Comparison of ENCODE assay signal across 8 cellular contexts in the genomic region with DNA sequence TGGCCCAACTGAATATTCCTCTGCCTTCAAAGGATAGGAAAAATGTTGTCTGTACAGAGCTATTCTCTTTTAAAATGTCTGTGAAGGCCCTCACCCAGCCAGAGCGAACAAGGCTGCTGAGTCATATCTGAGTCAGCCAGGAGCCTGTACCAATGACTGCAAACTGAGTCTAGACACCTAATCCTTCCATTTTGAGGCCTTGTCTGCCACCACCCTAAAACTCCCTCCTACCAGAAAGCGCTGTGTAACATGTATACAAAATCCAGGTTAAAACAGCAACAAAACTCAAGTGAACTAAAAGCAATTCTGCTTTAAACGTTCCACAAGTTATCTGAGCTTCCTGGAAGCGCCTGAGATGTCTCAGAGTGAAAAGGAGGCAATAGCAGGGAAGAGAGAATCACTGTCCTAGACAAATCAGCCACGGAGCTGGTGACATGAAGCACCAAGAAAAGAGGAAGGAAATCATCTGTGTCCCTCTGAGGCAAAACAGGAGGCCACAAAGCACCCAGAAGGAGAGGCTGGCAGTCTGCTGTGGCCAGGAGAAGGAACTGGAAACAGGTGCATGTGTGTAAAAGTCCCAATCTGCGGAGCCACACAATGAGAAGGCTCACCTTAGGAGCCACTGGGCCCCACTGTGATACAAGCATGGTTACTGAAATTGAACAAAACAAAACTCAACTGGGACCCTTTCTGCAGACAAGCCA. TPM values are rescaled to one million over a fixed set of nuclear protein-coding genes. Genes with fewer than 3 reads are reported as not detected.
DNase-seq lines count a peak whose midpoint lies in the region; ATAC-seq and TF ChIP-seq lines count a peak whose summit lies in the region.

No MANE protein-coding gene starts in this region.

- intact Hi-C loops in CD4-positive, alpha-beta memory T cell (cut with micrococcal nuclease) = no loop called here

- POLR2A ChIA-PET in AG04449 (lab: Yijun Ruan, JAX) = interaction anchor here (1.2 kb wide), 1 partner anchor 341 kb away, joined by 5 read pairs; a partner anchor contains a TSS
- POLR2A ChIA-PET in CD4-positive, alpha-beta memory T cell (lab: Charles Lee; ENCODE audit: partially characterized antibody) = interaction anchor here (1.2 kb wide), 1 partner anchor 341 kb away, joined by 3 read pairs; no protein-coding TSS in a partner anchor

- no peak overlapping the region for H2AFZ ChIP-seq in fibroblast of lung (ENCODE audit: low read length)

- H3K9me3 Mint-ChIP-seq in T-helper 1 cell treated with Interleukin-12 subunit alpha and Interleukin-12 subunit beta and Interleukin-4 antibody, amounts not matched to agents 30 μg/mL and 1 μg/mL, for 36 hours = no peaks in the 10 kb centered on the region
- peaks cover 0 to 2% (median 0%) of the 10 kb centered on the region in 8 donors for H3K9me3 Mint-ChIP-seq in CD4-positive, alpha-beta memory T cell

- peaks cover 18% of the 10 kb centered on the region for H3K4me1 Mint-ChIP-seq in T-helper 1 cell treated with Interleukin-12 subunit alpha and Interleukin-12 subunit beta and Interleukin-4 antibody, amounts not matched to agents 30 μg/mL and 1 μg/mL, for 36 hours (ENCODE audit: low read depth)
- H3K4me1 Mint-ChIP-seq in CD4-positive, alpha-beta memory T cell = peaks cover 7 to 21% (median 12%) of the 10 kb centered on the region in 4 donors

- H3K27me3 Mint-ChIP-seq in T-helper 1 cell treated with Interleukin-12 subunit alpha and Interleukin-12 subunit beta and Interleukin-4 antibody, amounts not matched to agents 30 μg/mL and 1 μg/mL, for 36 hours (ENCODE audit: low read depth) = peaks cover 2% of the 10 kb centered on the region
- H3K27me3 Mint-ChIP-seq in CD4-positive, alpha-beta memory T cell = no peaks in the 10 kb centered on the region

- H3K4me3 ChIP-seq in AG04449 (ENCODE audit: low read depth, low read length) (no peak overlapping the region), fibroblast of lung (replicated peaks in 1 of 4; ENCODE audit: control extremely low read depth in 1 of 4, insufficient read depth in 1 of 4, low read depth in 3 of 4, low read length in 4 of 4) (no peak overlapping the region)
- H3K4me3 ChIP-seq in CD4-positive, alpha-beta memory T cell (ENCODE audit: low read length in 2 of 2) = no peak overlapping the region

- no peak for TF ChIP-seq CTCF in AG04449 (IDR thresholded peaks at IDR 0.05; ENCODE audit: insufficient read depth, low read length, missing control alignments)
- no peak for TF ChIP-seq CTCF in fibroblast of lung (conservative IDR thresholded peaks at IDR 0.05 in 1 of 2, IDR thresholded peaks at IDR 0.05 in 1 of 2; ENCODE audit: low read depth in 1 of 2, low read length in 2 of 2)

- peaks cover 6% of the 10 kb centered on the region for H3K36me3 Mint-ChIP-seq in T-helper 1 cell treated with Interleukin-12 subunit alpha and Interleukin-12 subunit beta and Interleukin-4 antibody, amounts not matched to agents 30 μg/mL and 1 μg/mL, for 36 hours (ENCODE audit: low read depth)
- H3K36me3 Mint-ChIP-seq in CD4-positive, alpha-beta memory T cell = peaks cover 47 to 52% of the 10 kb centered on the region in 2 donors

- H3K27ac ChIP-seq in fibroblast of lung (ENCODE audit: insufficient read depth, low read length) = no peak overlapping the region
- H3K27ac ChIP-seq in CD4-positive, alpha-beta memory T cell (ENCODE audit: low read depth, low read length) = no peak overlapping the region

- H3K4me2 ChIP-seq in fibroblast of lung (ENCODE audit: extremely low read depth, insufficient read depth, low read length) = no peak overlapping the region

- ATAC-seq in GM19043 (IDR thresholded peaks at IDR 0.05; ENCODE audit: low read depth, unreplicated experiment) (peak; percentile 69), HG03342 (IDR thresholded peaks at IDR 0.05; ENCODE audit: unreplicated experiment) (peak; percentile 69)

- no peak overlapping the region for H3K4me3 Mint-ChIP-seq in T-helper 1 cell treated with Interleukin-12 subunit alpha and Interleukin-12 subunit beta and Interleukin-4 antibody, amounts not matched to agents 30 μg/mL and 1 μg/mL, for 36 hours
- no peak overlapping the region for H3K4me3 Mint-ChIP-seq in CD4-positive, alpha-beta memory T cell

- peak overlapping the region; percentile 69 for H3K27ac Mint-ChIP-seq in T-helper 1 cell treated with Interleukin-12 subunit alpha and Interleukin-12 subunit beta and Interleukin-4 antibody, amounts not matched to agents 30 μg/mL and 1 μg/mL, for 36 hours
- H3K27ac Mint-ChIP-seq in CD4-positive, alpha-beta memory T cell = peak overlapping the region in 3 of 7 donors; percentile 18 to 70 (median 27)

- H3K36me3 ChIP-seq in fibroblast of lung (ENCODE audit: control insufficient read depth, insufficient read depth, low read length) = no peaks in the 10 kb centered on the region
- H3K36me3 ChIP-seq in CD4-positive, alpha-beta memory T cell (ENCODE audit: insufficient read depth, low read length) = peaks cover 7% of the 10 kb centered on the region

- no peaks in the 10 kb centered on the region for H4K20me1 ChIP-seq in fibroblast of lung (ENCODE audit: control insufficient read depth, extremely low read depth, insufficient read depth, low read length)

- CTCF ChIA-PET in AG04449 (lab: Yijun Ruan, JAX) = interaction anchor here (1.0 to 10.4 kb wide), 4 partner anchors 20 to 361 kb away, joined by 3 to 96 read pairs (median 4); no protein-coding TSS in a partner anchor
- CTCF ChIA-PET in CD4-positive, alpha-beta memory T cell (lab: Charles Lee; ENCODE audit: partially characterized antibody) = interaction anchor here (1.2 to 5.7 kb wide), 4 partner anchors 349 to 669 kb away, joined by 3 to 59 read pairs (median 4); no protein-coding TSS in a partner anchor

- H3K9me3 ChIP-seq in fibroblast of lung (ENCODE audit: control insufficient read depth, insufficient read depth, low read depth, low read length) = no peaks in the 10 kb centered on the region
- no peaks in the 10 kb centered on the region for H3K9me3 ChIP-seq in CD4-positive, alpha-beta memory T cell (ENCODE audit: control insufficient read depth in 1 of 2, low read length in 2 of 2)

- no peak overlapping the region for H3K9ac ChIP-seq in fibroblast of lung (ENCODE audit: insufficient read depth, low read length)

- DNase-seq in AG04449 (ENCODE audit: low read depth, low spot score) (peak; percentile 46), fibroblast of lung (ENCODE audit: low read depth in 2 of 2) (peak; percentile 79 to 91), OCI-M2 (lab: John Stamatoyannopoulos, UW; ENCODE audit: unreplicated experiment) (no peak)
- DNase-seq in stimulated activated CD4-positive, alpha-beta T cell treated with anti-CD3 and anti-CD28 coated beads, Interleukin-15, amount 100 ng/mL, for 48 hours (ENCODE audit: low read depth in 2 of 2) = peak; percentile 47 to 67
- no peak for DNase-seq in CD4-positive, alpha-beta memory T cell

- H3K4me1 ChIP-seq in fibroblast of lung (ENCODE audit: control insufficient read depth, extremely low read depth, insufficient read depth, low read length) = peaks cover 4% of the 10 kb centered on the region
- H3K4me1 ChIP-seq in CD4-positive, alpha-beta memory T cell (ENCODE audit: insufficient read depth, low read length) = no peaks in the 10 kb centered on the region

- no peaks in the 10 kb centered on the region for H3K79me2 ChIP-seq in fibroblast of lung (ENCODE audit: control insufficient read depth, insufficient read depth, low read length)

- no peaks in the 10 kb centered on the region for H3K27me3 ChIP-seq in fibroblast of lung (ENCODE audit: control insufficient read depth, insufficient read depth, low read length)
- no peaks in the 10 kb centered on the region for H3K27me3 ChIP-seq in CD4-positive, alpha-beta memory T cell (ENCODE audit: insufficient read depth, low read length)

RNA-seq across cellular contexts. Expression of a gene that starts 10.2 kb away (rescaled TPM):
- total RNA-seq in fibroblast of lung = 4.1 and 6.1 TPM in 2 replicates
- 3.6 and 5.7 TPM in 2 replicates for polyA plus RNA-seq in fibroblast of lung
- 5.9 and 7.1 TPM in 2 replicates for polyA plus RNA-seq in fibroblast of lung (2012)
- not detected in 2 replicates for polyA minus RNA-seq in fibroblast of lung (ENCODE audit: low replicate concordance)
- total RNA-seq in CD4-positive, alpha-beta memory T cell = 10 to 100 TPM; 23.6 to 24.3 TPM
- 10 to 100 TPM; 37.1 to 38.9 TPM for polyA plus RNA-seq in CD4-positive, alpha-beta memory T cell

RNA-seq across cellular contexts. Expression of a gene that starts 51.3 kb away (rescaled TPM):
- total RNA-seq in fibroblast of lung = not detected in 2 replicates
- not detected in 2 replicates for polyA plus RNA-seq in fibroblast of lung
- polyA plus RNA-seq in fibroblast of lung (2012) = not detected in 2 replicates
- not detected in 2 replicates for polyA minus RNA-seq in fibroblast of lung (ENCODE audit: low replicate concordance)
- total RNA-seq in CD4-positive, alpha-beta memory T cell = 1 to 10 TPM; 7.9 to 9.0 TPM
- polyA plus RNA-seq in CD4-positive, alpha-beta memory T cell = under 1 TPM in 1 of 2 donors, not detected in 1; 0.41 TPM

Comparison
In these comparisons a context has a peak if more than half of its experiments do, and no peak if none do; other contexts are left out.
1. DNase-seq: peak in AG04449 (single experiment), fibroblast of lung (2 of 2) and stimulated activated CD4-positive, alpha-beta T cell treated with anti-CD3 and anti-CD28 coated beads, Interleukin-15, amount 100 ng/mL, for 48 hours (2 of 2); none in CD4-positive, alpha-beta memory T cell (0 of 5) and OCI-M2 (single experiment).